29 cellular contexts compared by ENCODE assay signal in the genomic region with DNA sequence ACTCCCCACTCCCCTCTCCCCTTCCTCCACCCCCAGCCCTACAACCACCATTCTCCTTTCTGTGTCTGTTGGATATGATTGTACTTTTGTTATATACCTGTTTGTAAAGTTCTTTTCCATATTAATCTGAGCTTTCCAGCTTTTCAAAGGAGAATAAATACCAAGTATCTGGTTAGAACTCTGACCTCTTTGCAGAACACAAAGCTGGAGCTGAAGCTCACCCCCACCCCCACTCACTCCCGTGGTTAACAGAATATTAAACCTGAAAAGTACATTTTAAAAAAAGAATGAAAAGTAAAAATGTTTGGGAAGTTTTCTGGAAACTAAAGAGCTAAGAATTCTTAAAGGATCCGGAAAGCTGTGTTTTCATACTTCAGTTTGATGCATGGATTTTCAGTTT.
"Had no signal": no experiment of that assay in that cellular context is flagged by ENCODE, and none has a peak within 500 bp of the region (broad histone marks: within the 10 kb centered on the region; RNA-seq: fewer than 3 reads in every experiment).

No MANE protein-coding gene starts in this region.

- H3K9me3 Mint-ChIP-seq: activated CD4-positive, alpha-beta memory T cell treated with anti-CD3 and anti-CD28 coated beads, Interleukin-2, amount 10 ng/mL, durations not matched to agents 7 days and 5 days; activated T-helper 17 cell treated with anti-CD3 and anti-CD28 coated beads, Interleukin-2, amount 50 U/mL, for 72 hours had no signal

- H3K27ac Mint-ChIP-seq: activated CD4-positive, alpha-beta memory T cell treated with anti-CD3 and anti-CD28 coated beads, Interleukin-2, amount 10 ng/mL, durations not matched to agents 7 days and 5 days; activated CD4-positive, alpha-beta T cell treated with anti-CD3 and anti-CD28 coated beads for 36 hours; activated naive CD4-positive, alpha-beta T cell treated with anti-CD3 and anti-CD28 coated beads for 36 hours; activated naive CD8-positive, alpha-beta T cell; activated T-helper 17 cell treated with anti-CD3 and anti-CD28 coated beads, Interleukin-2, amount 50 U/mL, for 72 hours; T-cell had no signal

- H3K36me3 Mint-ChIP-seq: activated naive CD8-positive, alpha-beta T cell; T-cell had no signal

- H3K27me3 Mint-ChIP-seq: activated CD4-positive, alpha-beta memory T cell treated with anti-CD3 and anti-CD28 coated beads, Interleukin-2, amount 10 ng/mL, durations not matched to agents 7 days and 5 days had no signal

- H3K4me3 Mint-ChIP-seq: activated CD4-positive, alpha-beta memory T cell treated with anti-CD3 and anti-CD28 coated beads, Interleukin-2, amount 10 ng/mL, durations not matched to agents 7 days and 5 days; activated CD4-positive, alpha-beta T cell treated with anti-CD3 and anti-CD28 coated beads for 36 hours; activated naive CD4-positive, alpha-beta T cell treated with anti-CD3 and anti-CD28 coated beads for 36 hours; activated naive CD8-positive, alpha-beta T cell; activated T-helper 17 cell treated with anti-CD3 and anti-CD28 coated beads, Interleukin-2, amount 50 U/mL, for 72 hours; brain; T-cell had no signal

- H3K4me3 ChIP-seq: K562, SK-N-MC had no signal

- ATAC-seq: activated CD4-positive, alpha-beta T cell treated with anti-CD3 and anti-CD28 coated beads for 36 hours; activated T-helper 17 cell treated with anti-CD3 and anti-CD28 coated beads, Interleukin-2, amount 50 U/mL, for 72 hours; K562; Panc1; Right ventricle myocardium inferior; T-cell had no signal

- H3K27ac ChIP-seq: SK-N-MC, VCaP had no signal

- DNase-seq: activated CD4-positive, alpha-beta memory T cell treated with anti-CD3 and anti-CD28 coated beads, Interleukin-2, amount 10 ng/mL, durations not matched to agents 7 days and 5 days; activated CD4-positive, alpha-beta T cell treated with anti-CD3 and anti-CD28 coated beads for 36 hours; activated CD4-positive, alpha-beta T cell treated with anti-CD3 and anti-CD28 coated beads, Interleukin-2, amount 50 U/mL, for 1 hour; activated gamma-delta T cell; activated naive CD4-positive, alpha-beta T cell treated with anti-CD3 and anti-CD28 coated beads for 36 hours; activated T-cell treated with anti-CD3 and anti-CD28 coated beads for 4 hours; activated T-cell treated with anti-CD3 and anti-CD28 coated beads, Interleukin-2, amount 50 U/mL, for 48 hours; amygdala; Kasumi-1; NCI-H2029; NCI-H2107; NCI-H2171 treated with DMSO at 0.1 percent for 48 hours; NCI-H345; NCI-H510A; NCI-H526 treated with DMSO at 0.1 percent for 48 hours; NCI-H82; OCI-M1; RPMI8226; T-cell; T-helper 2 cell had no signal

- H3K4me1 Mint-ChIP-seq: activated CD4-positive, alpha-beta memory T cell treated with anti-CD3 and anti-CD28 coated beads, Interleukin-2, amount 10 ng/mL, durations not matched to agents 7 days and 5 days; activated CD4-positive, alpha-beta T cell treated with anti-CD3 and anti-CD28 coated beads for 36 hours; activated T-helper 17 cell treated with anti-CD3 and anti-CD28 coated beads, Interleukin-2, amount 50 U/mL, for 72 hours; T-cell had no signal

- FAIRE-seq: astrocyte, K562 had no signal
